Comparison of ENCODE assay signal across 24 cellular contexts in genomic region chr3:88222343-88222742, GRCh38.
"Had no signal": no experiment of that assay in that cellular context is flagged by ENCODE, and none has a peak within 500 bp of the region (broad histone marks: within the 10 kb centered on the region; RNA-seq: fewer than 3 reads in every experiment).

No MANE protein-coding gene starts in this region.

- H3K4me1 ChIP-seq: colonic mucosa, esophagus muscularis mucosa, esophagus squamous epithelium, foreskin keratinocyte, gastrocnemius medialis, gastroesophageal sphincter, heart left ventricle, heart right ventricle had no signal

- H3K9me3 ChIP-seq: colonic mucosa, esophagus muscularis mucosa, esophagus squamous epithelium, gastrocnemius medialis, gastroesophageal sphincter, heart left ventricle, heart right ventricle had no signal

- H3K36me3 ChIP-seq: colonic mucosa, esophagus muscularis mucosa, esophagus squamous epithelium, gastrocnemius medialis, gastroesophageal sphincter, heart left ventricle, heart right ventricle had no signal

- H3K27me3 ChIP-seq: colonic mucosa, dorsolateral prefrontal cortex, esophagus muscularis mucosa, esophagus squamous epithelium, foreskin keratinocyte, gastrocnemius medialis, gastroesophageal sphincter, heart left ventricle, heart right ventricle, hepatocyte had no signal

- H3K27ac ChIP-seq: colonic mucosa, coronary artery, dorsolateral prefrontal cortex, epithelial cell of prostate, esophagus muscularis mucosa, esophagus squamous epithelium, foreskin keratinocyte, gastrocnemius medialis, gastroesophageal sphincter, heart left ventricle, heart right ventricle, hepatocyte had no signal

- H3K4me3 ChIP-seq: colonic mucosa, coronary artery, dorsolateral prefrontal cortex, esophagus muscularis mucosa, esophagus squamous epithelium, gastrocnemius medialis, gastroesophageal sphincter, heart left ventricle, heart right ventricle, hepatocyte had no signal

- DNase-seq: colonic mucosa; cortex of kidney; dermis blood vessel endothelial cell; dorsolateral prefrontal cortex; effector CD4-positive, alpha-beta T cell; effector CD8-positive, alpha-beta T cell; effector memory CD4-positive, alpha-beta T cell; effector memory CD8-positive, alpha-beta T cell; endodermal cell; erythroblast; esophagus squamous epithelium; foreskin fibroblast; foreskin keratinocyte; foreskin melanocyte; gastrocnemius medialis; glutamatergic neuron; head of caudate nucleus; heart left ventricle; heart right ventricle had no signal
